In the genomic region with DNA sequence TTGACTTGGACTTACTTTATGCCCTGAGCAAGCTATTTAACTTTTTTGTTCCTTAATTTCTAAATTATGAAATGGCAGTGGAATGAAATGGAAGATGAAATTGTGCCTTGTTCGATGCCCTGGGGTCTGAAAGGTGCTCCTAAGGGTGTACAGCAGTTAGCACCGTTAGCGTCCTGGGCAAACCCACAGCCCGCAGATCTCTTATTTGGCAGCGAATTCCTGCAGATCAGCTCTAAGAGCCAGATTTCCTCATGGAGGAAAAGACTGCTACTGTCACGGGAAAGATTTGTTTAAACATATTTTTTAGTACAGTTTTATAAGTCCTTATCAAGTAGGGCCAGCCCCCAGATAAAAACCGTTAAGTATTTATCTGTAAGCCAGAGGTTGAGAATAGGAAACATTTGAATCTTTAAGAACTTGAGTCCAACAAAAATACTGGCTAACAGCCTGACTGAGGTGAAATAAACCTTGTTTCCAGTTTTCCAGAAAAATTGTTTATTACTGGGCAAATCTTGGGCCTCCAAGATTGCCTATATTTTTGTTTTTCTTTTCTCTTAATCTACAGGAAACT, we compare ENCODE assay signal across 19 cellular contexts.
DNase-seq lines count a peak whose midpoint lies in the region; ATAC-seq, FAIRE-seq and TF ChIP-seq lines count a peak whose summit lies in the region.
"Had no signal": no experiment of that assay in that cellular context is flagged by ENCODE, and none has a peak within 500 bp of the region (broad histone marks: within the 10 kb centered on the region; RNA-seq: fewer than 3 reads in every experiment).

No MANE protein-coding gene starts in this region.

- no peaks in the 10 kb centered on the region for H4K20me1 ChIP-seq in Loucy (ENCODE audit: insufficient read depth, low read length, poor library complexity, severe bottlenecking)

- peak; percentile 36 for DNase-seq in left kidney (ENCODE audit: low read depth, low spot score)
- no peak for DNase-seq in HuH-7 (ENCODE audit: low spot score)
- no peak for DNase-seq in NCI-H1436 treated with DMSO at 0.1 percent for 48 hours (lab: John Stamatoyannopoulos, UW)
- no peak for DNase-seq in RCC 7860 (ENCODE audit: low spot score)
- DNase-seq: activated CD4-positive, CD25-positive, alpha-beta regulatory T cell treated with anti-CD3 and anti-CD28 coated beads, Interleukin-2, amount 50 U/mL, for 72 hours; activated naive CD8-positive, alpha-beta T cell treated with anti-CD3 and anti-CD28 coated beads, Interleukin-2, amount 10 ng/mL, durations not matched to agents 7 days and 5 days; effector CD4-positive, alpha-beta T cell; H7; mesendoderm; NCI-H1048; NCI-H524 treated with DMSO at 0.1 percent for 48 hours; PC-3; retina had no signal

- H3K9me3 ChIP-seq in Loucy (ENCODE audit: insufficient read depth, low read depth, low read length): no peaks in the 10 kb centered on the region
- H3K9me3 ChIP-seq in subcutaneous abdominal adipose tissue (ENCODE audit: control insufficient read depth in 5 of 5, low read length in 5 of 5): no peaks in the 10 kb centered on the region

- H3K4me2 ChIP-seq in Loucy (ENCODE audit: low read depth, low read length, poor library complexity, severe bottlenecking): peak overlapping the region; percentile 4
- H3K4me2 ChIP-seq: neural progenitor cell had no signal

- H3K79me2 ChIP-seq in Loucy (ENCODE audit: insufficient read depth, low read length): peaks cover 7% of the 10 kb centered on the region

- H3K9ac ChIP-seq in Loucy (ENCODE audit: low read depth, low read length, poor library complexity, severe bottlenecking) (peak overlapping the region; percentile 51), subcutaneous abdominal adipose tissue (ENCODE audit: low read length in 5 of 5) (peak overlapping the region in 2 of 5 donors; percentile 15 to 53)
- H3K9ac ChIP-seq: neural progenitor cell had no signal

- ATAC-seq in HG03280 (IDR thresholded peaks at IDR 0.05; ENCODE audit: unreplicated experiment): no peak
- ATAC-seq: PC-3 had no signal

- peaks cover 54% of the 10 kb centered on the region for H3K4me1 ChIP-seq in Loucy (ENCODE audit: insufficient read depth, low read length, poor library complexity, severe bottlenecking)
- peaks cover 6 to 34% (median 25%) of the 10 kb centered on the region in 5 donors for H3K4me1 ChIP-seq in subcutaneous abdominal adipose tissue (ENCODE audit: control insufficient read depth in 5 of 5, insufficient read depth in 5 of 5, low read length in 5 of 5)

- H3K9me2 ChIP-seq in Loucy (replicated peaks; ENCODE audit: low read depth, low read length): no peaks in the 10 kb centered on the region

- H3K4me3 ChIP-seq in Loucy (ENCODE audit: low read length, poor library complexity, severe bottlenecking) (no peak overlapping the region), subcutaneous abdominal adipose tissue (ENCODE audit: low read depth in 1 of 5, low read length in 5 of 5) (no peak overlapping the region)
- H3K4me3 ChIP-seq: neural progenitor cell had no signal

- 0 out of 2 replicates have a peak overlapping the region, but pooled peaks have one; percentile 13 for H2AFZ ChIP-seq in Loucy (ENCODE audit: low read length)
- H2AFZ ChIP-seq: neural progenitor cell had no signal

- H3K36me3 ChIP-seq in Loucy (ENCODE audit: insufficient read depth, low read length) (no peaks in the 10 kb centered on the region), subcutaneous abdominal adipose tissue (ENCODE audit: control insufficient read depth in 5 of 5, insufficient read depth in 5 of 5, low read length in 5 of 5) (no peaks in the 10 kb centered on the region)
- H3K36me3 ChIP-seq: neural progenitor cell had no signal

- peak overlapping the region; percentile 73 for H3K27ac ChIP-seq in cingulate gyrus (ENCODE audit: low read depth, low read length)
- H3K27ac ChIP-seq in subcutaneous abdominal adipose tissue (ENCODE audit: low read depth, low read length): peak overlapping the region; percentile 37
- H3K27ac ChIP-seq: neural progenitor cell had no signal

- FAIRE-seq in RCC 7860 (lab: Jason Lieb, UNC): no peak
- FAIRE-seq: bronchial epithelial cell had no signal

- TF ChIP-seq CTCF in Loucy (conservative IDR thresholded peaks at IDR 0.05; ENCODE audit: low read length): no peak

- H3F3A ChIP-seq in Loucy (ENCODE audit: low read depth): no peaks in the 10 kb centered on the region

- H3K27me3 ChIP-seq in Loucy (ENCODE audit: insufficient read depth, low read length, poor library complexity, severe bottlenecking): no peaks in the 10 kb centered on the region
- no peaks in the 10 kb centered on the region for H3K27me3 ChIP-seq in subcutaneous abdominal adipose tissue (ENCODE audit: control insufficient read depth in 5 of 5, insufficient read depth in 4 of 5, low read length in 5 of 5)
- H3K27me3 ChIP-seq: neural progenitor cell had no signal
